20 cellular contexts compared by ENCODE assay signal in the genomic region with DNA sequence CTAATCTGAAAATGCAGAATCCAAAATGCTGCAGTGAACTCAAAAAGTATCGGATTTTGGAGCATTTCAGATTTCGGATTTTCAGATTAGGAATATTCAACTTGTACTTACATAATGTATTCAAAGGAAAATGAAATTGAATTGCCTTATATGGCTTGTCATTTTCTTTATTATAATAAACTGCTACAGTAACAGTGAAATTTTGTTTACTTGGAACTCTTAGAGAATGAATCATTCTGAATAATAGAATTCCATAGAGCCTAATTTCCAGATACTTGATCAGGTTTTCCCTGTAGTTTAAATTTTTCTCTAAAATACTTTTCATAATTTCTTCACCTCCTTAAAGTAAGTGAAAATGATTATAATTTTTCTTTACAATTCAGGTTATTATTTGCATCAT. TPM values are rescaled to one million over a fixed set of nuclear protein-coding genes. Genes with fewer than 3 reads are reported as not detected.
A peak's percentile ranks its signal among the peaks of the same experiment; 100 is the strongest.
DNase-seq lines count a peak whose midpoint lies in the region; ATAC-seq, FAIRE-seq and TF ChIP-seq lines count a peak whose summit lies in the region.
"Had no signal": no experiment of that assay in that cellular context is flagged by ENCODE, and none has a peak within 500 bp of the region (broad histone marks: within the 10 kb centered on the region; RNA-seq: fewer than 3 reads in every experiment).

No MANE protein-coding gene starts in this region.

- H3K27me3 Mint-ChIP-seq in MCF 10A (ENCODE audit: insufficient read depth, unreplicated experiment) (no peaks in the 10 kb centered on the region), astrocyte (ENCODE audit: low read depth, unreplicated experiment) (no peaks in the 10 kb centered on the region)

- H3K4me3 ChIP-seq in breast epithelium (no peak overlapping the region), astrocyte (ENCODE audit: insufficient read depth, low read depth, low read length) (no peak overlapping the region)

- H3K79me2 ChIP-seq in astrocyte (ENCODE audit: insufficient read depth, low read length), result peaks cover 67% of the 10 kb centered on the region

- CTCF ChIA-PET in MCF 10A (lab: Yijun Ruan, JAX) (interaction anchor here (1.0 kb wide), 1 partner anchor 9 kb away, joined by 3 read pairs; no protein-coding TSS in a partner anchor), RWPE1 (lab: Yijun Ruan, JAX) (no interaction called here)

- H3K4me3 Mint-ChIP-seq in MCF 10A (ENCODE audit: unreplicated experiment) (no peak overlapping the region), astrocyte (ENCODE audit: unreplicated experiment) (no peak overlapping the region)

- TF ChIP-seq CTCF in MCF 10A (IDR thresholded peaks at IDR 0.05; ENCODE audit: unreplicated experiment) (no peak), breast epithelium (IDR thresholded peaks at IDR 0.05) (no peak), astrocyte (IDR thresholded peaks at IDR 0.05; ENCODE audit: insufficient read depth, low read depth, low read length) (no peak), foreskin keratinocyte (conservative IDR thresholded peaks at IDR 0.05) (no peak), RWPE1 (conservative IDR thresholded peaks at IDR 0.05; ENCODE audit: low read depth) (no peak)

- peaks cover 7% of the 10 kb centered on the region for H3K4me1 Mint-ChIP-seq in MCF 10A (ENCODE audit: insufficient read depth, unreplicated experiment)
- peaks cover 6% of the 10 kb centered on the region for H3K4me1 Mint-ChIP-seq in astrocyte (ENCODE audit: low read depth, unreplicated experiment)

- no peak for TF ChIP-seq POLR2A in breast epithelium (IDR thresholded peaks at IDR 0.05)

- H3K27me3 ChIP-seq in breast epithelium (no peaks in the 10 kb centered on the region), astrocyte (ENCODE audit: insufficient read depth, low read length) (no peaks in the 10 kb centered on the region), foreskin keratinocyte (no peaks in the 10 kb centered on the region)

- H3K27ac Mint-ChIP-seq in MCF 10A (ENCODE audit: low read depth, unreplicated experiment), result peak overlapping the region; percentile 84
- H3K27ac Mint-ChIP-seq in astrocyte (ENCODE audit: unreplicated experiment), result no peak overlapping the region

- H3K9me3 ChIP-seq in breast epithelium, result no peaks in the 10 kb centered on the region
- H3K9me3 ChIP-seq in astrocyte (ENCODE audit: insufficient read depth, low read depth, low read length), result no peaks in the 10 kb centered on the region

- H3K4me1 ChIP-seq in breast epithelium, result no peaks in the 10 kb centered on the region
- H3K4me1 ChIP-seq in astrocyte (ENCODE audit: insufficient read depth, low read length), result peaks cover 5% of the 10 kb centered on the region
- H3K4me1 ChIP-seq in foreskin keratinocyte, result peaks cover 12% of the 10 kb centered on the region

- H4K20me1 ChIP-seq in astrocyte (ENCODE audit: insufficient read depth, low read length), result peaks cover 22% of the 10 kb centered on the region

- ATAC-seq in foreskin keratinocyte (no peak), esophagus mucosa (no peak)
- ATAC-seq: Right ventricle myocardium inferior had no signal

- no peak overlapping the region for H3K27ac ChIP-seq in breast epithelium
- H3K27ac ChIP-seq in astrocyte (ENCODE audit: low read depth, low read length), result peak overlapping the region; percentile 29
- H3K27ac ChIP-seq in foreskin keratinocyte, result peak overlapping the region; percentile 40
- H3K27ac ChIP-seq in RWPE1, result no peak overlapping the region
- H3K27ac ChIP-seq: C4-2B had no signal

- H3K9me3 Mint-ChIP-seq in MCF 10A (ENCODE audit: unreplicated experiment) (no peaks in the 10 kb centered on the region), astrocyte (ENCODE audit: unreplicated experiment) (no peaks in the 10 kb centered on the region)

- H3K36me3 Mint-ChIP-seq in MCF 10A (ENCODE audit: insufficient read depth, unreplicated experiment) (peaks cover 41% of the 10 kb centered on the region), astrocyte (ENCODE audit: low read depth, unreplicated experiment) (peaks cover 5% of the 10 kb centered on the region)

- intact Hi-C loops in MCF 10A (cut with micrococcal nuclease), result no loop called here
- intact Hi-C loops in breast epithelium (cut with DNase I; ENCODE audit: low total_unique reads), result no loop called here

- H3K9ac ChIP-seq in astrocyte (ENCODE audit: low read length), result no peak overlapping the region

- peak overlapping the region; percentile 20 for H3K4me2 ChIP-seq in astrocyte (ENCODE audit: low read length)

- no TSS peak for BruUV-seq in MCF 10A (replicated peaks; lab: Mats Ljungman, UMichigan)

- DNase-seq in MCF 10A (ENCODE audit: unreplicated experiment) (no peak), breast epithelium (ENCODE audit: low spot score in 2 of 2) (no peak), astrocyte (ENCODE audit: low read depth) (no peak), foreskin keratinocyte (no peak), RWPE1 (ENCODE audit: low spot score) (no peak), D341Med (ENCODE audit: low spot score) (no peak), nucleus accumbens (lab: John Stamatoyannopoulos, UW) (no peak)
- DNase-seq: 8988T; DMS79; GDM1; NCI-H1694; NCI-H2107; NCI-H526 treated with DMSO at 0.1 percent for 48 hours; NK-92 treated with Interleukin-12 subunit alpha and Interleukin-12 subunit beta, amount 100 ng/mL, for 24 hours; OCI-M1 had no signal

- POLR2A ChIA-PET in MCF 10A (lab: Yijun Ruan, JAX), result interaction anchor here (0.9 to 2.8 kb wide), 6 partner anchors 8 to 545 kb away, joined by 3 to 16 read pairs (median 4); a partner anchor contains a TSS
- POLR2A ChIA-PET in RWPE1 (lab: Yijun Ruan, JAX; ENCODE audit: low non-redundant PET), result no interaction called here

- H2AFZ ChIP-seq in astrocyte (ENCODE audit: low read depth, low read length), result no peak overlapping the region

- H3K36me3 ChIP-seq in breast epithelium (no peaks in the 10 kb centered on the region), astrocyte (ENCODE audit: insufficient read depth, low read length) (no peaks in the 10 kb centered on the region)

- FAIRE-seq in astrocyte (lab: Jason Lieb, UNC), result no peak
- FAIRE-seq: GM12892, HTR-8/SVneo had no signal

RNA-seq across cellular contexts. Expression of a gene that starts 17.3 kb away (rescaled TPM):
- 92.7 and 94.5 TPM in 2 replicates for total RNA-seq in MCF 10A (2022)
- 100 to 1,000 TPM; 105 to 199 (median 154) TPM for total RNA-seq in breast epithelium
- 56.7 and 74.6 TPM in 2 replicates for total RNA-seq in astrocyte
- total RNA-seq in foreskin keratinocyte, result 30.9 and 32.1 TPM in 2 replicates
- polyA plus RNA-seq in foreskin keratinocyte, result 12.2 and 12.9 TPM in 2 replicates
- total RNA-seq in esophagus mucosa, result 36.0 TPM

Comparison
In these comparisons a context has a peak if more than half of its experiments do, and no peak if none do; other contexts are left out.
1. H3K27ac ChIP-seq: peak in astrocyte (single experiment) and foreskin keratinocyte (single experiment); none in breast epithelium (0 of 2) and RWPE1 (single experiment).